ENCODE assay signal across 9 cellular contexts in genomic region chr2:17813015-17813741, GRCh38. TPM values are rescaled to one million over a fixed set of nuclear protein-coding genes. Genes with fewer than 3 reads are reported as not detected.
A peak's percentile ranks its signal among the peaks of the same experiment; 100 is the strongest.
DNase-seq lines count a peak whose midpoint lies in the region; ATAC-seq, FAIRE-seq and TF ChIP-seq lines count a peak whose summit lies in the region.
"Had no signal": no experiment of that assay in that cellular context is flagged by ENCODE, and none has a peak within 500 bp of the region (broad histone marks: within the 10 kb centered on the region; RNA-seq: fewer than 3 reads in every experiment).

No MANE protein-coding gene starts in this region.

- no peak for TF ChIP-seq CTCF in WERI-Rb-1 (IDR thresholded peaks at IDR 0.05; ENCODE audit: low read depth, low read length)

- H3K36me3 ChIP-seq in WERI-Rb-1, result no peaks in the 10 kb centered on the region

- no peak overlapping the region for H3K4me3 ChIP-seq in WERI-Rb-1 (ENCODE audit: low read depth, low read length)

- peak; percentile 33 for ATAC-seq in GM21737 (IDR thresholded peaks at IDR 0.05; ENCODE audit: unreplicated experiment)

- H3K27me3 ChIP-seq in WERI-Rb-1 (ENCODE audit: insufficient read depth, low read depth, severe bottlenecking), result no peaks in the 10 kb centered on the region

- FAIRE-seq in frontal cortex (lab: Jason Lieb, UNC), result no peak

- no peaks in the 10 kb centered on the region for H3K9me3 ChIP-seq in WERI-Rb-1 (ENCODE audit: severe bottlenecking)

- no peak overlapping the region for H3K27ac ChIP-seq in WERI-Rb-1

- DNase-seq in ELR (ENCODE audit: low read depth) (peak; percentile 8), M059J (ENCODE audit: low read depth) (peak; percentile 35), hepatic stellate cell (ENCODE audit: low spot score) (peak; percentile 60), OCI-M1 (lab: John Stamatoyannopoulos, UW) (no peak), frontal cortex (ENCODE audit: low spot score in 2 of 2) (no peak), occipital lobe (lab: John Stamatoyannopoulos, UW) (no peak), WERI-Rb-1 (no peak)
- DNase-seq: activated naive CD8-positive, alpha-beta T cell treated with anti-CD3 and anti-CD28 coated beads, Interleukin-2, amount 10 ng/mL, durations not matched to agents 7 days and 5 days had no signal

RNA-seq across cellular contexts. Expression of gene MSGN1, which starts 3.1 kb away (rescaled TPM):
- total RNA-seq in M059J (2014; rRNA removed; shearing (Covaris generic)), result not detected in 2 replicates
- total RNA-seq in frontal cortex (not detected), occipital lobe (not detected)
- total RNA-seq: activated naive CD8-positive, alpha-beta T cell treated with anti-CD3 and anti-CD28 coated beads, Interleukin-2, amount 10 ng/mL, durations not matched to agents 7 days and 5 days had no signal

RNA-seq across cellular contexts. Expression of gene GEN1, which starts 59.2 kb away (rescaled TPM):
- 7.1 and 11.3 TPM in 2 replicates for total RNA-seq in M059J (2014; rRNA removed; shearing (Covaris generic))
- 5.3 TPM for total RNA-seq in frontal cortex
- total RNA-seq in occipital lobe, result 11.7 TPM

RNA-seq across cellular contexts. Expression of gene SMC6, which starts 59.6 kb away (rescaled TPM):
- total RNA-seq in M059J (2014; rRNA removed; shearing (Covaris generic)), result 12.5 and 12.9 TPM in 2 replicates
- total RNA-seq in frontal cortex, result 35.5 TPM
- total RNA-seq in occipital lobe, result 29.5 TPM

Comparison
In these comparisons a context has a peak if more than half of its experiments do, and no peak if none do; other contexts are left out.
1. DNase-seq: peak in ELR (single experiment), M059J (single experiment) and hepatic stellate cell (single experiment); none in OCI-M1 (single experiment), frontal cortex (0 of 2), occipital lobe (single experiment) and WERI-Rb-1 (single experiment).